In the genomic region with DNA sequence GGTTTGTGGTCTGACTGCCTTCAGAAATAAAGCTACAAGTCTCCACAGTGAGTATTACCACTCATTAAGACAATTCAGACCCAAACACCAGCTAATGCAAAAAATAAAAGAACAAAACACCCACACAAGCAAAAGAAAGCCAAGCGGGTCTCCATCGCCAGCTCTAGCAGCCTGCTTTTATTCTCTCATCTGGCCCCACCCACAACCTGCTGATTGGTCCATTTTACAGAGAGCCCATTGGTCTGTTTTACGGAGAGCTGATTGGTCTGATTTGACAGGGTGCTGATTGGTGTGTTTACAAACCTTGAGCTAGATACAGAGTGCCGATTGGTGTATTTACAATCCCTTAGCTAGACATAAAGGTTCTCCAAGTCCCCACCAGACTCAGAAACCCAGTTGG, we compare ENCODE assay signal across 1 cellular context. TPM values are rescaled to one million over a fixed set of nuclear protein-coding genes. Genes with fewer than 3 reads are reported as not detected.
"Had no signal": no experiment of that assay in that cellular context is flagged by ENCODE, and none has a peak within 500 bp of the region (broad histone marks: within the 10 kb centered on the region; RNA-seq: fewer than 3 reads in every experiment).

No MANE protein-coding gene starts in this region.

RNA-seq across cellular contexts. Expression of gene MYLK4, which starts 12.1 kb away (rescaled TPM):
- total RNA-seq: ascending aorta had no signal
